15 cellular contexts compared by ENCODE assay signal in genomic region chr19:35559281-35559659, GRCh38. TPM values are rescaled to one million over a fixed set of nuclear protein-coding genes. Genes with fewer than 3 reads are reported as not detected.
DNase-seq lines count a peak whose midpoint lies in the region; ATAC-seq and TF ChIP-seq lines count a peak whose summit lies in the region.
"Had no signal": no experiment of that assay in that cellular context is flagged by ENCODE, and none has a peak within 500 bp of the region (broad histone marks: within the 10 kb centered on the region; RNA-seq: fewer than 3 reads in every experiment).

No MANE protein-coding gene starts in this region.

- no peak for TF ChIP-seq POLR2A in testis (IDR thresholded peaks at IDR 0.05)

- DNase-seq in COLO668 (lab: John Stamatoyannopoulos, UW; ENCODE audit: unreplicated experiment) (peak; percentile 19), activated B cell treated with CpG ODN at 0.5 μM for 24 hours (peak; percentile 34), chondrocyte (ENCODE audit: low spot score) (no peak), testis (no peak)
- DNase-seq in stimulated activated CD4-positive, alpha-beta T cell treated with anti-CD3 and anti-CD28 coated beads, Interleukin-2, amount 100 ng/mL, for 48 hours: no peak
- no peak for DNase-seq in activated CD4-positive, alpha-beta memory T cell treated with anti-CD3 and anti-CD28 coated beads, Interleukin-2, amount 10 ng/mL, durations not matched to agents 7 days and 5 days
- DNase-seq: activated T-cell treated with anti-CD3 and anti-CD28 coated beads, Interleukin-2, amount 50 U/mL, for 1 hour; CD8-positive, alpha-beta memory T cell; effector CD8-positive, alpha-beta T cell; NCI-H2227 treated with DMSO at 0.1 percent for 48 hours had no signal

- no peaks in the 10 kb centered on the region for H3K27me3 ChIP-seq in testis

- H3K4me3 Mint-ChIP-seq in activated B cell treated with CpG ODN at 0.5 μM for 24 hours: peak overlapping the region; percentile 51
- H3K4me3 Mint-ChIP-seq in chondrocyte (ENCODE audit: unreplicated experiment): no peak overlapping the region
- no peak overlapping the region for H3K4me3 Mint-ChIP-seq in activated CD4-positive, alpha-beta memory T cell treated with anti-CD3 and anti-CD28 coated beads, Interleukin-2, amount 10 ng/mL, durations not matched to agents 7 days and 5 days

- H3K27ac ChIP-seq in testis: no peak overlapping the region
- H3K27ac ChIP-seq: neutrophil had no signal

- POLR2A ChIA-PET in activated B cell treated with CpG ODN at 0.5 μM for 24 hours (lab: Charles Lee): interaction anchor here (0.6 kb wide), 1 partner anchor 930 kb away, joined by 3 read pairs; no protein-coding TSS in a partner anchor
- POLR2A ChIA-PET in activated CD4-positive, alpha-beta memory T cell treated with anti-CD3 and anti-CD28 coated beads, Interleukin-2, amount 10 ng/mL, durations not matched to agents 7 days and 5 days (lab: Charles Lee): no interaction called here

- H3K4me1 ChIP-seq in testis: no peaks in the 10 kb centered on the region

- H3K36me3 Mint-ChIP-seq in activated B cell treated with CpG ODN at 0.5 μM for 24 hours (ENCODE audit: low read depth) (no peaks in the 10 kb centered on the region), chondrocyte (ENCODE audit: low read depth) (no peaks in the 10 kb centered on the region)
- H3K36me3 Mint-ChIP-seq in activated CD4-positive, alpha-beta memory T cell treated with anti-CD3 and anti-CD28 coated beads, Interleukin-2, amount 10 ng/mL, durations not matched to agents 7 days and 5 days (ENCODE audit: low read depth): no peaks in the 10 kb centered on the region

- H3K9me3 Mint-ChIP-seq in activated B cell treated with CpG ODN at 0.5 μM for 24 hours (no peaks in the 10 kb centered on the region), chondrocyte (ENCODE audit: low read depth) (no peaks in the 10 kb centered on the region)
- H3K9me3 Mint-ChIP-seq in activated CD4-positive, alpha-beta memory T cell treated with anti-CD3 and anti-CD28 coated beads, Interleukin-2, amount 10 ng/mL, durations not matched to agents 7 days and 5 days: no peaks in the 10 kb centered on the region
- H3K9me3 Mint-ChIP-seq: CD8-positive, alpha-beta memory T cell had no signal

- H3K27me3 Mint-ChIP-seq in activated B cell treated with CpG ODN at 0.5 μM for 24 hours: peaks cover 58% of the 10 kb centered on the region
- H3K27me3 Mint-ChIP-seq in chondrocyte (ENCODE audit: low read depth): peaks cover 41% of the 10 kb centered on the region
- H3K27me3 Mint-ChIP-seq in activated CD4-positive, alpha-beta memory T cell treated with anti-CD3 and anti-CD28 coated beads, Interleukin-2, amount 10 ng/mL, durations not matched to agents 7 days and 5 days: peaks cover 43% of the 10 kb centered on the region

- WGBS in testis, 2 donors: 49 to 58% methylated on average over 11 of the region's 11 CpGs

- H3K9me3 ChIP-seq in testis: no peaks in the 10 kb centered on the region
- H3K9me3 ChIP-seq: neutrophil had no signal

- H3K36me3 ChIP-seq in testis (ENCODE audit: low read depth, missing control alignments): no peaks in the 10 kb centered on the region
- H3K36me3 ChIP-seq: neutrophil had no signal

- CTCF ChIA-PET in activated B cell treated with CpG ODN at 0.5 μM for 24 hours (lab: Charles Lee): interaction anchor here (0.8 kb wide), 1 partner anchor 12 kb away, joined by 3 read pairs; no protein-coding TSS in a partner anchor
- CTCF ChIA-PET in activated CD4-positive, alpha-beta memory T cell treated with anti-CD3 and anti-CD28 coated beads, Interleukin-2, amount 10 ng/mL, durations not matched to agents 7 days and 5 days (lab: Charles Lee): no interaction called here

- peaks cover 24% of the 10 kb centered on the region for H3K4me1 Mint-ChIP-seq in activated B cell treated with CpG ODN at 0.5 μM for 24 hours
- H3K4me1 Mint-ChIP-seq in chondrocyte (ENCODE audit: low read depth): peaks cover 4% of the 10 kb centered on the region
- peaks cover 8% of the 10 kb centered on the region for H3K4me1 Mint-ChIP-seq in activated CD4-positive, alpha-beta memory T cell treated with anti-CD3 and anti-CD28 coated beads, Interleukin-2, amount 10 ng/mL, durations not matched to agents 7 days and 5 days

- peak; percentile 50 for ATAC-seq in GM18867 (IDR thresholded peaks at IDR 0.05; ENCODE audit: unreplicated experiment)
- ATAC-seq in HG03175 (IDR thresholded peaks at IDR 0.05; ENCODE audit: unreplicated experiment): peak; percentile 77
- ATAC-seq in activated B cell treated with CpG ODN at 0.5 μM for 24 hours (ENCODE audit: low read depth): peak; percentile 89
- ATAC-seq: left lobe of liver had no signal

- no peak overlapping the region for H3K4me3 ChIP-seq in testis

- H3K27ac Mint-ChIP-seq in activated B cell treated with CpG ODN at 0.5 μM for 24 hours: no peak overlapping the region
- no peak overlapping the region for H3K27ac Mint-ChIP-seq in chondrocyte (ENCODE audit: unreplicated experiment)
- no peak overlapping the region for H3K27ac Mint-ChIP-seq in activated CD4-positive, alpha-beta memory T cell treated with anti-CD3 and anti-CD28 coated beads, Interleukin-2, amount 10 ng/mL, durations not matched to agents 7 days and 5 days
- H3K27ac Mint-ChIP-seq: CD8-positive, alpha-beta memory T cell had no signal

- no peak for TF ChIP-seq CTCF in activated B cell treated with CpG ODN at 0.5 μM for 24 hours (IDR thresholded peaks at IDR 0.05)
- no peak for TF ChIP-seq CTCF in chondrocyte (IDR thresholded peaks at IDR 0.05)
- no peak for TF ChIP-seq CTCF in testis (IDR thresholded peaks at IDR 0.05)

- intact Hi-C loops in activated B cell treated with CpG ODN at 0.5 μM for 24 hours (cut with micrococcal nuclease): no loop called here
- intact Hi-C loops in testis (cut with DNase I; ENCODE audit: low total_unique reads): no loop called here

RNA-seq across cellular contexts. Expression of gene ATP4A, which starts 4.2 kb away (rescaled TPM):
- not detected in 2 replicates for total RNA-seq in activated B cell treated with CpG ODN at 0.5 μM for 24 hours
- total RNA-seq in chondrocyte: not detected in 3 replicates
- not detected for total RNA-seq in activated CD4-positive, alpha-beta memory T cell treated with anti-CD3 and anti-CD28 coated beads, Interleukin-2, amount 10 ng/mL, durations not matched to agents 7 days and 5 days
- total RNA-seq in testis: 1 to 10 TPM in 1 of 2 donors, under 1 TPM in 1; 0.87 to 1.1 TPM
- polyA plus RNA-seq in testis (ENCODE audit: insufficient read depth, low read depth, low replicate concordance): 1.1 TPM
- total RNA-seq: CD8-positive, alpha-beta memory T cell; left lobe of liver; LHCN-M2 had no signal
- polyA plus RNA-seq: CD8-positive, alpha-beta memory T cell had no signal

RNA-seq across cellular contexts. Expression of gene TMEM147, which starts 13.8 kb away (rescaled TPM):
- total RNA-seq in activated B cell treated with CpG ODN at 0.5 μM for 24 hours (46.9 and 55.3 TPM in 2 replicates), chondrocyte (86.3 to 105 TPM (median 90.9 TPM) in 3 replicates), testis (100 to 1,000 TPM; 125 TPM)
- total RNA-seq in activated CD4-positive, alpha-beta memory T cell treated with anti-CD3 and anti-CD28 coated beads, Interleukin-2, amount 10 ng/mL, durations not matched to agents 7 days and 5 days: 10 to 100 TPM; 39.6 to 47.4 TPM
- polyA plus RNA-seq in testis (ENCODE audit: insufficient read depth, low read depth, low replicate concordance): 146 TPM

RNA-seq across cellular contexts. Expression of gene GAPDHS, which starts 26.0 kb away (rescaled TPM):
- total RNA-seq in activated B cell treated with CpG ODN at 0.5 μM for 24 hours (not detected in 2 replicates), chondrocyte (not detected in 3 replicates), testis (100 to 1,000 TPM; 123 to 338 TPM)
- total RNA-seq in activated CD4-positive, alpha-beta memory T cell treated with anti-CD3 and anti-CD28 coated beads, Interleukin-2, amount 10 ng/mL, durations not matched to agents 7 days and 5 days: not detected
- polyA plus RNA-seq in testis (ENCODE audit: insufficient read depth, low read depth, low replicate concordance): 363 TPM
- total RNA-seq: CD8-positive, alpha-beta memory T cell; left lobe of liver; LHCN-M2 had no signal
- polyA plus RNA-seq: CD8-positive, alpha-beta memory T cell had no signal

RNA-seq across cellular contexts. Expression of gene PMIS2, which starts 26.7 kb away (rescaled TPM):
- total RNA-seq in activated B cell treated with CpG ODN at 0.5 μM for 24 hours: not detected in 2 replicates
- total RNA-seq in chondrocyte: not detected in 3 replicates
- not detected for total RNA-seq in activated CD4-positive, alpha-beta memory T cell treated with anti-CD3 and anti-CD28 coated beads, Interleukin-2, amount 10 ng/mL, durations not matched to agents 7 days and 5 days
- total RNA-seq in testis: under 1 TPM in 1 of 2 donors, not detected in 1; 0.74 TPM
- 2.0 TPM for polyA plus RNA-seq in testis (ENCODE audit: insufficient read depth, low read depth, low replicate concordance)
- total RNA-seq: CD8-positive, alpha-beta memory T cell; left lobe of liver; LHCN-M2 had no signal
- polyA plus RNA-seq: CD8-positive, alpha-beta memory T cell had no signal

RNA-seq across cellular contexts. Expression of gene SBSN, which starts 31.2 kb away (rescaled TPM):
- not detected in 2 replicates for total RNA-seq in activated B cell treated with CpG ODN at 0.5 μM for 24 hours
- 0.30 to 0.56 TPM (median 0.36 TPM) in 3 replicates for total RNA-seq in chondrocyte
- total RNA-seq in activated CD4-positive, alpha-beta memory T cell treated with anti-CD3 and anti-CD28 coated beads, Interleukin-2, amount 10 ng/mL, durations not matched to agents 7 days and 5 days: not detected
- total RNA-seq in testis: under 1 TPM; 0.16 to 0.19 TPM
- polyA plus RNA-seq in testis (ENCODE audit: insufficient read depth, low read depth, low replicate concordance): 0.47 TPM
- total RNA-seq: CD8-positive, alpha-beta memory T cell; left lobe of liver; LHCN-M2 had no signal
- polyA plus RNA-seq: CD8-positive, alpha-beta memory T cell had no signal

Comparison
In these comparisons a context has a peak if more than half of its experiments do, and no peak if none do; other contexts are left out.
1. DNase-seq: peak in COLO668 (single experiment) and activated B cell treated with CpG ODN at 0.5 μM for 24 hours (single experiment); none in chondrocyte (single experiment), stimulated activated CD4-positive, alpha-beta T cell treated with anti-CD3 and anti-CD28 coated beads, Interleukin-2, amount 100 ng/mL, for 48 hours (0 of 2), activated CD4-positive, alpha-beta memory T cell treated with anti-CD3 and anti-CD28 coated beads, Interleukin-2, amount 10 ng/mL, durations not matched to agents 7 days and 5 days (single experiment) and testis (single experiment).
2. RNA of gene GAPDHS, which starts 26.0 kb away (total RNA-seq): 123 to 338 TPM in testis; not detected in activated B cell treated with CpG ODN at 0.5 μM for 24 hours, not detected in chondrocyte and not detected in activated CD4-positive, alpha-beta memory T cell treated with anti-CD3 and anti-CD28 coated beads, Interleukin-2, amount 10 ng/mL, durations not matched to agents 7 days and 5 days; every median in the first group is over 100 times any median in the second.
3. Peak in every context shown above with its lines, with median percentiles within 50 percentile points of each other: ATAC-seq.